In the genomic region with DNA sequence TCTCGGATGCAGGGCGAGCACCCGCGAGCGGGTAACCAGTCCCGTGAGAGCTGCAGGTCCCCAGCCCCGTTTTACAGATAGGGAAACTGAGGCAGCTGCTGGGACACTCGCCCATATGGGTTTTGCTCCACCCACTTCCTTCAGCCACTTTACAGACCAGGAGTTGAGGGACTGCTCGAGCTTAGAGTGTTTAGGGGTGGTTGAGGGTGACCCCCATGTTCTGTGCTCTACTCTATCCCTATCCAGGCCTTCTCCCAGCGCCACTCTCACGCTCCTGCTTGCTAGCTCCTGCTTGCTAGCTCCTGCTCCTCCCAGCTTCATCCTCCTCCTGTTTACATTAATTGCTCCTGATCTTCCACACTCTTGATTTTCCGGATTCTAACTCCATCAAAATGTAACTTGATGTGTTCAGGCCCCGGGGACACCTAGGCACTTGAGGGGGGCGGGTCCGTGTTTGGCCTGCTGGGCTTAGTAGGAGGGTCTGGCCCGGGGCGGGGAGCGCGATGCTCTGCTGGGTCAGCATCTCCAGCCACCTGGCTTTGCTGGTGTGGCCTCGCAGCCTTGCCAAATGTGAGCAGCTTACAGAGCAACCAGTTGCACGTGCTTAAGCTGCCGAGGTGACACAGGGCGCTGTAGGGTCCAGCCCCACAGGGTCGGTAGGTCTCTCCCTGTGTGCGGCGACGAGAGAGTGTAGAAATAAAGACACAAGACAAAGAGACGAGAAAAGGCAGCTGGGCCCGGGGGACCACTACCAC, we compare ENCODE assay signal across 8 cellular contexts. TPM values are rescaled to one million over a fixed set of nuclear protein-coding genes. Genes with fewer than 3 reads are reported as not detected.
A peak's percentile ranks its signal among the peaks of the same experiment; 100 is the strongest.
DNase-seq lines count a peak whose midpoint lies in the region; ATAC-seq and TF ChIP-seq lines count a peak whose summit lies in the region.

No MANE protein-coding gene starts in this region.

- peak overlapping the region; percentile 98 for H3K4me2 ChIP-seq in OCI-LY3 (ENCODE audit: low read length)

- peak overlapping the region; percentile 93 for H3K27ac ChIP-seq in CD4-positive, CD25-positive, alpha-beta regulatory T cell (ENCODE audit: insufficient read depth, low read length, poor library complexity, severe bottlenecking)
- H3K27ac ChIP-seq in OCI-LY3 (ENCODE audit: low read length) (no peak overlapping the region), endodermal cell (ENCODE audit: low read depth, low read length) (no peak overlapping the region)

- TF ChIP-seq CTCF in OCI-LY3 (IDR thresholded peaks at IDR 0.05; ENCODE audit: low read depth, low read length), result no peak
- no peak for TF ChIP-seq CTCF in endodermal cell (conservative IDR thresholded peaks at IDR 0.05)
- TF ChIP-seq CTCF in neural crest cell (conservative IDR thresholded peaks at IDR 0.05), result no peak

- no peak for DNase-seq in CD4-positive, CD25-positive, alpha-beta regulatory T cell
- DNase-seq in endodermal cell (no peak), neural crest cell (ENCODE audit: low read depth, low spot score) (no peak), foreskin melanocyte (no peak), NCI-H2029 (lab: John Stamatoyannopoulos, UW) (no peak)
- DNase-seq in stimulated activated CD8-positive, alpha-beta memory T cell treated with anti-CD3 and anti-CD28 coated beads, Interleukin-4, amount 100 ng/mL, for 48 hours, result no peak

- H3K4me1 Mint-ChIP-seq in CD4-positive, CD25-positive, alpha-beta regulatory T cell, result peaks cover 0 to 44% (median 28%) of the 10 kb centered on the region in 4 donors
- H3K4me1 Mint-ChIP-seq in endodermal cell (peaks cover 13% of the 10 kb centered on the region), neural crest cell (peaks cover 25% of the 10 kb centered on the region)

- H3K27ac Mint-ChIP-seq in CD4-positive, CD25-positive, alpha-beta regulatory T cell, result peak overlapping the region; percentile 5 to 100 (median 100)
- no peak overlapping the region for H3K27ac Mint-ChIP-seq in endodermal cell
- peak overlapping the region; percentile 87 for H3K27ac Mint-ChIP-seq in neural crest cell (ENCODE audit: unreplicated experiment)

- no peaks in the 10 kb centered on the region for H3K27me3 ChIP-seq in CD4-positive, CD25-positive, alpha-beta regulatory T cell (ENCODE audit: control insufficient read depth, insufficient read depth, low read length)
- H3K27me3 ChIP-seq in OCI-LY3 (ENCODE audit: low read depth, low read length) (peaks cover 21% of the 10 kb centered on the region), endodermal cell (ENCODE audit: control insufficient read depth, insufficient read depth, low read length, poor library complexity, severe bottlenecking) (peaks cover 10% of the 10 kb centered on the region)

- peaks cover 6% of the 10 kb centered on the region for H3K36me3 ChIP-seq in CD4-positive, CD25-positive, alpha-beta regulatory T cell (ENCODE audit: control insufficient read depth, insufficient read depth, low read length)
- H3K36me3 ChIP-seq in OCI-LY3 (replicated peaks; ENCODE audit: low read depth, low read length) (peaks cover 7% of the 10 kb centered on the region), endodermal cell (ENCODE audit: control insufficient read depth, insufficient read depth, low read length) (peaks cover 8% of the 10 kb centered on the region)

- H3K4me3 ChIP-seq in CD4-positive, CD25-positive, alpha-beta regulatory T cell (ENCODE audit: low read depth, low read length), result peak overlapping the region; percentile 78
- peak overlapping the region; percentile 87 for H3K4me3 ChIP-seq in OCI-LY3 (ENCODE audit: low read length)
- peak overlapping the region; percentile 95 for H3K4me3 ChIP-seq in endodermal cell (ENCODE audit: low read length)

- H3K79me2 ChIP-seq in OCI-LY3 (ENCODE audit: low read length), result peaks cover 37% of the 10 kb centered on the region

- H3K36me3 Mint-ChIP-seq in CD4-positive, CD25-positive, alpha-beta regulatory T cell, result peaks cover 3% of the 10 kb centered on the region
- H3K36me3 Mint-ChIP-seq in endodermal cell (ENCODE audit: low read depth) (peaks cover 10% of the 10 kb centered on the region), neural crest cell (ENCODE audit: low read depth) (peaks cover 6% of the 10 kb centered on the region)

- H4K20me1 ChIP-seq in OCI-LY3 (ENCODE audit: insufficient read depth, low read length), result peaks cover 6% of the 10 kb centered on the region; the same call in 1 of the 2 replicates

- peak overlapping the region; percentile 88 for H2AFZ ChIP-seq in OCI-LY3 (ENCODE audit: low read depth, low read length)

- H3K9ac ChIP-seq in OCI-LY3 (ENCODE audit: low read length) (peak overlapping the region; percentile 94), endodermal cell (ENCODE audit: extremely low read depth, low read length, poor library complexity, severe bottlenecking) (peak overlapping the region; percentile 89)

- no peaks in the 10 kb centered on the region for H3K9me3 ChIP-seq in CD4-positive, CD25-positive, alpha-beta regulatory T cell (ENCODE audit: control insufficient read depth in 2 of 2, low read length in 2 of 2)
- H3K9me3 ChIP-seq in OCI-LY3 (ENCODE audit: insufficient read depth, low read length) (no peaks in the 10 kb centered on the region), endodermal cell (ENCODE audit: control insufficient read depth, low read length) (peaks cover 9% of the 10 kb centered on the region)

- H3K4me1 ChIP-seq in CD4-positive, CD25-positive, alpha-beta regulatory T cell (ENCODE audit: control insufficient read depth, insufficient read depth, low read length, poor library complexity, severe bottlenecking), result peaks cover 38% of the 10 kb centered on the region
- peaks cover 22% of the 10 kb centered on the region for H3K4me1 ChIP-seq in OCI-LY3 (ENCODE audit: low read length)
- no peaks in the 10 kb centered on the region for H3K4me1 ChIP-seq in endodermal cell (ENCODE audit: control insufficient read depth, insufficient read depth, low read length)

- H3K4me3 Mint-ChIP-seq in CD4-positive, CD25-positive, alpha-beta regulatory T cell, result peak overlapping the region; percentile 98 to 100 (median 99)
- H3K4me3 Mint-ChIP-seq in endodermal cell (peak overlapping the region; percentile 91), neural crest cell (peak overlapping the region; percentile 99)

- no peak for ATAC-seq in CD4-positive, CD25-positive, alpha-beta regulatory T cell (ENCODE audit: low read depth in 2 of 2)
- no peak for ATAC-seq in GM19467 (IDR thresholded peaks at IDR 0.05; ENCODE audit: unreplicated experiment)

- peaks cover 25% of the 10 kb centered on the region for H3K27me3 Mint-ChIP-seq in CD4-positive, CD25-positive, alpha-beta regulatory T cell
- H3K27me3 Mint-ChIP-seq in endodermal cell (ENCODE audit: insufficient read depth), result peaks cover 40% of the 10 kb centered on the region
- peaks cover 9% of the 10 kb centered on the region for H3K27me3 Mint-ChIP-seq in neural crest cell (ENCODE audit: low read depth)

- WGBS in endodermal cell (ENCODE audit: insufficient coverage in 1 of 2, insufficient read length in 1 of 2), 2 experiments, result 72 to 74% methylated on average over 21 to 28 of the region's 29 CpGs

- H3K9me3 Mint-ChIP-seq in CD4-positive, CD25-positive, alpha-beta regulatory T cell, result peaks cover 0 to 1% (median 0%) of the 10 kb centered on the region in 7 donors
- H3K9me3 Mint-ChIP-seq in endodermal cell, result peaks cover 14% of the 10 kb centered on the region
- peaks cover 4% of the 10 kb centered on the region for H3K9me3 Mint-ChIP-seq in neural crest cell

RNA-seq across cellular contexts. Expression of a gene that starts 1.5 kb away (rescaled TPM):
- total RNA-seq in CD4-positive, CD25-positive, alpha-beta regulatory T cell, result 48.6 TPM
- polyA plus RNA-seq in CD4-positive, CD25-positive, alpha-beta regulatory T cell, result 10 to 100 TPM; 33.8 to 39.1 (median 37.6) TPM
- total RNA-seq in endodermal cell (10 to 100 TPM; 73.5 to 84.5 TPM), neural crest cell (63.2 and 72.2 TPM in 2 replicates)
- 36.7 TPM for polyA plus RNA-seq in endodermal cell (2013, experiment 1 of 2)
- 33.1 TPM for polyA plus RNA-seq in endodermal cell (2013, experiment 2 of 2)

RNA-seq across cellular contexts. Expression of a gene that starts 20.2 kb away (rescaled TPM):
- 0.94 TPM for total RNA-seq in CD4-positive, CD25-positive, alpha-beta regulatory T cell
- polyA plus RNA-seq in CD4-positive, CD25-positive, alpha-beta regulatory T cell, result not detected
- not detected for total RNA-seq in endodermal cell
- polyA plus RNA-seq in endodermal cell (2013, experiment 1 of 2), result not detected
- polyA plus RNA-seq in endodermal cell (2013, experiment 2 of 2), result not detected
- total RNA-seq in neural crest cell, result not detected in 2 replicates

RNA-seq across cellular contexts. Expression of a gene that starts 31.1 kb away (rescaled TPM):
- total RNA-seq in CD4-positive, CD25-positive, alpha-beta regulatory T cell, result 70.9 TPM
- 100 to 1,000 TPM; 111 to 176 (median 128) TPM for polyA plus RNA-seq in CD4-positive, CD25-positive, alpha-beta regulatory T cell
- total RNA-seq in endodermal cell (10 to 100 TPM; 65.7 to 82.1 TPM), neural crest cell (80.6 and 82.5 TPM in 2 replicates)
- polyA plus RNA-seq in endodermal cell (2013, experiment 1 of 2), result 105 TPM
- polyA plus RNA-seq in endodermal cell (2013, experiment 2 of 2), result 99.0 TPM
